17 cellular contexts compared by ENCODE assay signal in the genomic region with DNA sequence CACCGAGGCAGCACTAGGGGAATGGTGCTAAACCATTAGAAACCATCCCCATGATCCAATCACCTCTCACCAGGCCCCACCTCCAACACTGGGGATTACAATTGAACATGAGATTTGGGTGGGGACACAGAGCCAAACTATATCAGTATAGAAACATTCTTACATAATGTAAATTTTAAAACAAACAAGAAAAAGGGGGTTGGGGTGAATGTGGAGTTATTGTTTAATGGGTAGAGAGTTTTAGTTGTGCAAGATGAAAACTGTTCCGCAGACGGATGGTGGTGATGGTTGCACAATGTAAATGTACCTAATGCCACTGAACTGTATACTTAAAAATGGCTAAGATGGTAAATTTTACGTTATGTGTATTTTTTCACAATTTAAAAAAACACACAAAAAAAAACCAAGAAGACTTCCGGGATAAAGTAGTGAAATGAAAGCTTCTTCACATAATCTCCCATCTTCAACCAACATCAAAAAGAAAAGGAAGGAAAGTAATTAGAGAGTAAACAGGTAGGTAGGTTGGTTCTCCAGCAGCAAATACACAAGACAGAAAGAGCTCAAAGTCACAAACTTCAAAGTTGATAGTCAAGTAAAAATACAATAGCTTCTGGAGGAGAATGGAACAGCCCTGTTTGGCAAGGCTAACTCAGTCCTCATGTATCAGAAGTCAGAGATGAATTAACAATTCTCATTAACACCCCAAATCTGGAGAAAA. TPM values are rescaled to one million over a fixed set of nuclear protein-coding genes. Genes with fewer than 3 reads are reported as not detected.
DNase-seq lines count a peak whose midpoint lies in the region; ATAC-seq and FAIRE-seq lines count a peak whose summit lies in the region.
"Had no signal": no experiment of that assay in that cellular context is flagged by ENCODE, and none has a peak within 500 bp of the region (broad histone marks: within the 10 kb centered on the region; RNA-seq: fewer than 3 reads in every experiment).

No MANE protein-coding gene starts in this region.

- no peak overlapping the region for H2AFZ ChIP-seq in trophoblast cell (ENCODE audit: insufficient read depth, low read length, poor library complexity)

- H3K4ac ChIP-seq in trophoblast cell (ENCODE audit: low read depth, low read length) = peak overlapping the region; percentile 30

- no peak overlapping the region for H3K4me3 Mint-ChIP-seq in activated naive CD4-positive, alpha-beta T cell treated with anti-CD3 and anti-CD28 coated beads, Interleukin-2, amount 10 ng/mL, durations not matched to agents 7 days and 5 days
- H3K4me3 Mint-ChIP-seq in activated T-helper 17 cell treated with anti-CD3 and anti-CD28 coated beads, Interleukin-2, amount 50 U/mL, for 72 hours = peak overlapping the region; percentile 45

- peaks cover 34% of the 10 kb centered on the region for H3K4me1 Mint-ChIP-seq in activated naive CD4-positive, alpha-beta T cell treated with anti-CD3 and anti-CD28 coated beads, Interleukin-2, amount 10 ng/mL, durations not matched to agents 7 days and 5 days
- H3K4me1 Mint-ChIP-seq in activated T-helper 17 cell treated with anti-CD3 and anti-CD28 coated beads, Interleukin-2, amount 50 U/mL, for 72 hours = peaks cover 35% of the 10 kb centered on the region

- H3K79me2 ChIP-seq in trophoblast cell (ENCODE audit: control insufficient read depth, insufficient read depth, low read length, poor library complexity) = peaks cover 2% of the 10 kb centered on the region

- ATAC-seq in activated T-helper 17 cell treated with anti-CD3 and anti-CD28 coated beads, Interleukin-2, amount 50 U/mL, for 72 hours (replicated peaks) = no peak
- ATAC-seq in GM18870 (IDR thresholded peaks at IDR 0.05; ENCODE audit: unreplicated experiment) = no peak
- ATAC-seq: gastroesophageal sphincter, SK-N-SH treated with all-trans-retinoic acid at 6 μM for 48 hours had no signal

- no peaks in the 10 kb centered on the region for H3K9me3 ChIP-seq in trophoblast cell (ENCODE audit: insufficient read depth, low read depth, low read length)
- H3K9me3 ChIP-seq: esophagus muscularis mucosa, gastroesophageal sphincter had no signal

- H2BK120ac ChIP-seq in trophoblast cell (ENCODE audit: insufficient read depth, low read length, poor library complexity) = no peak overlapping the region

- H3K27ac Mint-ChIP-seq in activated naive CD4-positive, alpha-beta T cell treated with anti-CD3 and anti-CD28 coated beads, Interleukin-2, amount 10 ng/mL, durations not matched to agents 7 days and 5 days = peak overlapping the region; percentile 43
- peak overlapping the region; percentile 64 for H3K27ac Mint-ChIP-seq in activated T-helper 17 cell treated with anti-CD3 and anti-CD28 coated beads, Interleukin-2, amount 50 U/mL, for 72 hours

- 100% methylated on average over 2 of the region's 5 CpGs for WGBS in trophoblast cell (ENCODE audit: extremely low coverage, insufficient coverage, insufficient read length)

- peaks cover 2% of the 10 kb centered on the region in 2 experiments for H3K36me3 ChIP-seq in trophoblast cell (ENCODE audit: control insufficient read depth in 1 of 2, insufficient read depth in 2 of 2, low read length in 2 of 2)
- H3K36me3 ChIP-seq: esophagus muscularis mucosa had no signal

- no peak overlapping the region for H4K8ac ChIP-seq in trophoblast cell (ENCODE audit: low read depth, low read length)

- no peaks in the 10 kb centered on the region for H3K27me3 ChIP-seq in trophoblast cell (ENCODE audit: insufficient read depth, low read length)
- H3K27me3 ChIP-seq: esophagus muscularis mucosa, gastroesophageal sphincter had no signal

- no peak overlapping the region for H3K4me3 ChIP-seq in trophoblast cell (ENCODE audit: low read depth, low read length)
- H3K4me3 ChIP-seq: esophagus muscularis mucosa, gastroesophageal sphincter had no signal

- H2BK5ac ChIP-seq in trophoblast cell (ENCODE audit: low read depth, low read length, poor library complexity) = no peak overlapping the region

- no peak overlapping the region for H3K27ac ChIP-seq in trophoblast cell (ENCODE audit: low read depth, low read length)
- H3K27ac ChIP-seq: esophagus muscularis mucosa, gastroesophageal sphincter, RWPE1 had no signal

- no peak overlapping the region for H3K4me2 ChIP-seq in trophoblast cell (ENCODE audit: low read length)

- H3K36me3 Mint-ChIP-seq in activated naive CD4-positive, alpha-beta T cell treated with anti-CD3 and anti-CD28 coated beads, Interleukin-2, amount 10 ng/mL, durations not matched to agents 7 days and 5 days = peaks cover 27% of the 10 kb centered on the region
- H3K36me3 Mint-ChIP-seq in activated T-helper 17 cell treated with anti-CD3 and anti-CD28 coated beads, Interleukin-2, amount 50 U/mL, for 72 hours (ENCODE audit: low read depth) = peaks cover 81% of the 10 kb centered on the region

- H3K9ac ChIP-seq in trophoblast cell (ENCODE audit: low read length) = no peak overlapping the region

- no peak overlapping the region for H3K23ac ChIP-seq in trophoblast cell (ENCODE audit: low read length)

- no peak overlapping the region for H3K14ac ChIP-seq in trophoblast cell (ENCODE audit: low read length)

- no peak overlapping the region for H2AK5ac ChIP-seq in trophoblast cell (ENCODE audit: low read length)

- peaks cover 7% of the 10 kb centered on the region for H3K9me3 Mint-ChIP-seq in activated naive CD4-positive, alpha-beta T cell treated with anti-CD3 and anti-CD28 coated beads, Interleukin-2, amount 10 ng/mL, durations not matched to agents 7 days and 5 days
- H3K9me3 Mint-ChIP-seq in activated T-helper 17 cell treated with anti-CD3 and anti-CD28 coated beads, Interleukin-2, amount 50 U/mL, for 72 hours = peaks cover 4% of the 10 kb centered on the region

- H2BK12ac ChIP-seq in trophoblast cell (ENCODE audit: low read length) = no peak overlapping the region

- no peak overlapping the region for H4K91ac ChIP-seq in trophoblast cell (ENCODE audit: low read depth, low read length)

- peak; percentile 28 for FAIRE-seq in GM19239 (lab: Jason Lieb, UNC)

- CTCF ChIA-PET in activated naive CD4-positive, alpha-beta T cell treated with anti-CD3 and anti-CD28 coated beads, Interleukin-2, amount 10 ng/mL, durations not matched to agents 7 days and 5 days (lab: Charles Lee) = no interaction called here

- H3K79me1 ChIP-seq in trophoblast cell (ENCODE audit: low read length) = no peaks in the 10 kb centered on the region

- H3K4me1 ChIP-seq in trophoblast cell (ENCODE audit: control insufficient read depth in 1 of 2, insufficient read depth in 2 of 2, low read length in 2 of 2) = peaks cover 0 to 7% of the 10 kb centered on the region in 2 experiments

- H3K27me3 Mint-ChIP-seq in activated naive CD4-positive, alpha-beta T cell treated with anti-CD3 and anti-CD28 coated beads, Interleukin-2, amount 10 ng/mL, durations not matched to agents 7 days and 5 days = no peaks in the 10 kb centered on the region
- no peaks in the 10 kb centered on the region for H3K27me3 Mint-ChIP-seq in activated T-helper 17 cell treated with anti-CD3 and anti-CD28 coated beads, Interleukin-2, amount 50 U/mL, for 72 hours

- no peak for DNase-seq in activated naive CD4-positive, alpha-beta T cell treated with anti-CD3 and anti-CD28 coated beads, Interleukin-2, amount 10 ng/mL, durations not matched to agents 7 days and 5 days
- no peak for DNase-seq in activated naive CD4-positive, alpha-beta T cell treated with anti-CD3 and anti-CD28 coated beads, Interleukin-2, amount 50 U/mL, for 16 hours
- DNase-seq in GM19239 (ENCODE audit: insufficient read length, low spot score) (no peak), trophoblast cell (no peak), D341Med (ENCODE audit: low spot score) (no peak)
- DNase-seq: activated effector memory CD4-positive, alpha-beta T cell treated with Interleukin-2 at 50 U/mL for 16 hours; aorta; central memory CD4-positive, alpha-beta T cell; effector CD4-positive, alpha-beta T cell; Kasumi-1; midbrain had no signal

- H4K12ac ChIP-seq in trophoblast cell (ENCODE audit: low read depth, low read length) = no peak overlapping the region

- H3K18ac ChIP-seq in trophoblast cell (ENCODE audit: low read length) = peak overlapping the region; percentile 45

RNA-seq across cellular contexts. Expression of a gene that starts 16.3 kb away (rescaled TPM):
- total RNA-seq in activated T-helper 17 cell treated with anti-CD3 and anti-CD28 coated beads, Interleukin-2, amount 50 U/mL, for 72 hours = 10 to 100 TPM; 25.7 to 27.0 TPM
- 45.9 and 46.1 TPM in 2 replicates for polyA plus RNA-seq in trophoblast cell (2013)

RNA-seq across cellular contexts. Expression of a gene that starts 16.5 kb away (rescaled TPM):
- total RNA-seq in activated T-helper 17 cell treated with anti-CD3 and anti-CD28 coated beads, Interleukin-2, amount 50 U/mL, for 72 hours = 10 to 100 TPM; 32.7 to 43.7 TPM
- polyA plus RNA-seq in trophoblast cell (2013) = 29.7 and 32.4 TPM in 2 replicates
